Comparison of ENCODE assay signal across 1 cellular context in genomic region chr19:52138614-52139290, GRCh38.
TF ChIP-seq lines count a peak whose summit lies in the region.

No MANE protein-coding gene starts in this region.

TF ChIP-seq in GM12878, 131 proteins besides CTCF, POLR2A, EP300 and RAD21:
- TF ChIP-seq FOXK2 (IDR thresholded peaks at IDR 0.05) (no peak), KLF5 (IDR thresholded peaks at IDR 0.05; ENCODE audit: partially characterized antibody) (no peak), ZBED1 (IDR thresholded peaks at IDR 0.05; ENCODE audit: borderline replicate concordance) (no peak), BRCA1 (IDR thresholded peaks at IDR 0.05; ENCODE audit: low read depth, low read length) (no peak), STAT1 (conservative IDR thresholded peaks at IDR 0.05) (no peak), NR2C2 (IDR thresholded peaks at IDR 0.05; ENCODE audit: borderline replicate concordance, control insufficient read depth, insufficient read length, low read depth) (no peak), JUNB (IDR thresholded peaks at IDR 0.05) (no peak), PBX3 (IDR thresholded peaks at IDR 0.05; ENCODE audit: insufficient replicate concordance, low read depth, low read length) (no peak), NRF1 (conservative IDR thresholded peaks at IDR 0.05; ENCODE audit: low read depth, low read length) (no peak), IKZF2 (IDR thresholded peaks at IDR 0.05) (peak; percentile 71 to 72), ZBTB11 (CRISPR knock-in tag; IDR thresholded peaks at IDR 0.05) (no peak), RAD51 (IDR thresholded peaks at IDR 0.05) (peak; percentile 52; the same call in 1 of the 2 replicates), NFYA (IDR thresholded peaks at IDR 0.05; ENCODE audit: borderline replicate concordance, low read depth, low read length) (no peak), PKNOX1 (IDR thresholded peaks at IDR 0.05) (no peak), RCOR1 (conservative IDR thresholded peaks at IDR 0.05; ENCODE audit: low read depth, low read length) (no peak), POLR2AphosphoS5 (IDR thresholded peaks at IDR 0.05; ENCODE audit: low read length) (no peak), DPF2 (IDR thresholded peaks at IDR 0.05) (no peak), ATF3 (IDR thresholded peaks at IDR 0.05; ENCODE audit: borderline replicate concordance, extremely low read depth, low read depth, low read length) (no peak), RELB (IDR thresholded peaks at IDR 0.05; ENCODE audit: low read depth) (no peak), SMAD5 (IDR thresholded peaks at IDR 0.05; ENCODE audit: low read depth) (no peak), PRDM15 (CRISPR knock-in tag; IDR thresholded peaks at IDR 0.05) (no peak), PML (IDR thresholded peaks at IDR 0.05; ENCODE audit: low read length) (no peak), KDM1A (IDR thresholded peaks at IDR 0.05; ENCODE audit: borderline replicate concordance) (no peak), MXI1 (IDR thresholded peaks at IDR 0.05; ENCODE audit: low read depth, low read length) (0 out of 2 replicates have a peak, but pooled peaks have one; percentile 35), MTA2 (IDR thresholded peaks at IDR 0.05; ENCODE audit: low read depth) (0 out of 2 replicates have a peak, but pooled peaks have one; percentile 8), MAX (IDR thresholded peaks at IDR 0.05; ENCODE audit: low read depth, low read length) (0 out of 2 replicates have a peak, but pooled peaks have one; percentile 33)
